18 cellular contexts compared by ENCODE assay signal in genomic region chr13:32976046-32976781, GRCh38. TPM values are rescaled to one million over a fixed set of nuclear protein-coding genes. Genes with fewer than 3 reads are reported as not detected.
DNase-seq lines count a peak whose midpoint lies in the region; ATAC-seq and TF ChIP-seq lines count a peak whose summit lies in the region.
"Had no signal": no experiment of that assay in that cellular context is flagged by ENCODE, and none has a peak within 500 bp of the region (broad histone marks: within the 10 kb centered on the region; RNA-seq: fewer than 3 reads in every experiment).

No MANE protein-coding gene starts in this region.

- no peak overlapping the region for H3K4me3 ChIP-seq in left ventricle myocardium inferior

- no peaks in the 10 kb centered on the region for H3K4me1 ChIP-seq in left ventricle myocardium inferior

- H3K27me3 ChIP-seq in left ventricle myocardium inferior (ENCODE audit: low read depth) = no peaks in the 10 kb centered on the region

- no peaks in the 10 kb centered on the region for H3K36me3 ChIP-seq in left ventricle myocardium inferior

- DNase-seq in Right ventricle myocardium inferior (ENCODE audit: missing footprints) (no peak), left ventricle myocardium inferior (no peak), DMS79 (lab: John Stamatoyannopoulos, UW) (peak; percentile 12), NCI-H187 treated with DMSO at 0.1 percent for 48 hours (lab: John Stamatoyannopoulos, UW) (peak; percentile 4), neural crest cell (ENCODE audit: low read depth, low spot score) (no peak), natural killer cell (no peak), NCI-H1694 treated with DMSO at 0.1 percent for 48 hours (lab: John Stamatoyannopoulos, UW) (no peak), HCEC 1CT (no peak)
- DNase-seq: ACHN; CD8-positive, alpha-beta memory T cell; H7; Karpas-422; NCI-H1694; NCI-H226; NCI-H69; T-helper 2 cell had no signal

- ATAC-seq in Right ventricle myocardium inferior (peak; percentile 42), natural killer cell (no peak)
- ATAC-seq: Panc1 had no signal

- H3K4me1 Mint-ChIP-seq in neural crest cell = peaks cover 29% of the 10 kb centered on the region
- no peaks in the 10 kb centered on the region for H3K4me1 Mint-ChIP-seq in natural killer cell
- H3K4me1 Mint-ChIP-seq: B cell; CD8-positive, alpha-beta memory T cell had no signal

- H3K27ac ChIP-seq in left ventricle myocardium inferior (replicated peaks) = no peak overlapping the region

- H3K4me3 Mint-ChIP-seq in neural crest cell = no peak overlapping the region
- H3K4me3 Mint-ChIP-seq in natural killer cell = no peak overlapping the region
- H3K4me3 Mint-ChIP-seq: B cell; CD8-positive, alpha-beta memory T cell had no signal

- H3K9me3 Mint-ChIP-seq in neural crest cell (peaks cover 2% of the 10 kb centered on the region), natural killer cell (peaks cover 0 to 4% of the 10 kb centered on the region in 2 donors)

- peaks cover 4% of the 10 kb centered on the region for H3K36me3 Mint-ChIP-seq in neural crest cell (ENCODE audit: low read depth)
- no peaks in the 10 kb centered on the region for H3K36me3 Mint-ChIP-seq in natural killer cell
- H3K36me3 Mint-ChIP-seq: CD8-positive, alpha-beta memory T cell had no signal

- peak overlapping the region; percentile 68 for H3K27ac Mint-ChIP-seq in neural crest cell (ENCODE audit: unreplicated experiment)
- H3K27ac Mint-ChIP-seq in natural killer cell = no peak overlapping the region
- H3K27ac Mint-ChIP-seq: B cell; CD8-positive, alpha-beta memory T cell had no signal

- intact Hi-C loops in Right ventricle myocardium inferior (cut with DNase I) = no loop called here
- intact Hi-C loops in left ventricle myocardium inferior (cut with micrococcal nuclease) = no loop called here
- intact Hi-C loops in natural killer cell (cut with micrococcal nuclease) = no loop called here

- H3K9me3 ChIP-seq in left ventricle myocardium inferior (replicated peaks) = no peaks in the 10 kb centered on the region

- TF ChIP-seq CTCF in left ventricle myocardium inferior (IDR thresholded peaks at IDR 0.05; ENCODE audit: borderline replicate concordance) (no peak), neural crest cell (conservative IDR thresholded peaks at IDR 0.05) (no peak), natural killer cell (IDR thresholded peaks at IDR 0.05) (no peak)

- H3K27me3 Mint-ChIP-seq in neural crest cell (ENCODE audit: low read depth) (no peaks in the 10 kb centered on the region), natural killer cell (ENCODE audit: low read depth in 2 of 2) (peaks cover 0 to 4% of the 10 kb centered on the region in 2 donors)

RNA-seq across cellular contexts. Expression of gene KL, which starts 40.0 kb away (rescaled TPM):
- total RNA-seq in Right ventricle myocardium inferior (1.5 TPM), left ventricle myocardium inferior (1.2 TPM), neural crest cell (0.11 and 0.12 TPM in 2 replicates), natural killer cell (not detected)
- total RNA-seq: H7 had no signal

Comparison
In these comparisons a context has a peak if more than half of its experiments do, and no peak if none do; other contexts are left out.
1. DNase-seq: peak in DMS79 (single experiment) and NCI-H187 treated with DMSO at 0.1 percent for 48 hours (single experiment); none in Right ventricle myocardium inferior (single experiment), left ventricle myocardium inferior (single experiment), neural crest cell (single experiment), natural killer cell (single experiment), NCI-H1694 treated with DMSO at 0.1 percent for 48 hours (single experiment) and HCEC 1CT (single experiment).